In genomic region chr9:127133739-127134167, GRCh38 we compare ENCODE assay signal across 9 cellular contexts. TPM values are rescaled to one million over a fixed set of nuclear protein-coding genes. Genes with fewer than 3 reads are reported as not detected.
DNase-seq lines count a peak whose midpoint lies in the region; ATAC-seq, FAIRE-seq and TF ChIP-seq lines count a peak whose summit lies in the region.
"Had no signal": no experiment of that assay in that cellular context is flagged by ENCODE, and none has a peak within 500 bp of the region (broad histone marks: within the 10 kb centered on the region; RNA-seq: fewer than 3 reads in every experiment).

No MANE protein-coding gene starts in this region.

- H3K27me3 ChIP-seq in heart right ventricle (no peaks in the 10 kb centered on the region), pancreas (no peaks in the 10 kb centered on the region)

- H3K4me1 ChIP-seq in heart right ventricle (peaks cover 32 to 78% (median 67%) of the 10 kb centered on the region in 9 donors), pancreas (peaks cover 0 to 9% (median 0%) of the 10 kb centered on the region in 3 donors)

- ATAC-seq in SK-N-SH treated with all-trans-retinoic acid at 6 μM for 48 hours: peak; percentile 53
- ATAC-seq in heart right ventricle: peak; percentile 50 to 81 (median 68)
- peak in 3 of 4 donors; percentile 31 to 41 (median 41) for ATAC-seq in pancreas
- ATAC-seq in GM18907 (IDR thresholded peaks at IDR 0.05; ENCODE audit: unreplicated experiment): no peak
- ATAC-seq in HG03159 (IDR thresholded peaks at IDR 0.05; ENCODE audit: unreplicated experiment): no peak

- WGBS in heart right ventricle, 2 donors: 22 to 46% methylated on average over 13 of the region's 13 CpGs
- WGBS in pancreas, 2 donors: 84 to 86% methylated on average over 13 of the region's 13 CpGs

- H3K4me3 ChIP-seq in heart right ventricle (no peak overlapping the region), pancreas (no peak overlapping the region)

- no peak for FAIRE-seq in pancreas (lab: Jason Lieb, UNC)
- FAIRE-seq: colon had no signal

- no peaks in the 10 kb centered on the region for H3K36me3 ChIP-seq in heart right ventricle
- H3K36me3 ChIP-seq in pancreas: no peaks in the 10 kb centered on the region

- H3K9me3 ChIP-seq in heart right ventricle (no peaks in the 10 kb centered on the region), pancreas (no peaks in the 10 kb centered on the region)

- intact Hi-C loops in heart right ventricle (cut with DNase I) (loop anchor here in 4 of 10 donors (2.0 to 5.0 kb wide), 3 partner anchors 49 to 64 kb away; no protein-coding TSS in a partner anchor), pancreas (cut with DNase I) (no loop called here)

- peak; percentile 90 for DNase-seq in Ammon's horn (ENCODE audit: low spot score)
- peak; percentile 56 to 74 for DNase-seq in heart right ventricle
- no peak for DNase-seq in pancreas
- no peak for DNase-seq in dermis blood vessel endothelial cell
- no peak for DNase-seq in OCI-M1 (lab: John Stamatoyannopoulos, UW)

- no peak for TF ChIP-seq CTCF in heart right ventricle (IDR thresholded peaks at IDR 0.05)
- no peak for TF ChIP-seq CTCF in pancreas (IDR thresholded peaks at IDR 0.05)

- H3K27ac ChIP-seq in heart right ventricle (peak overlapping the region; percentile 77 to 95 (median 88)), pancreas (peak overlapping the region in 1 of 4 donors; percentile 10)

TF ChIP-seq in SK-N-SH treated with all-trans-retinoic acid at 6 μM for 48 hours, 23 proteins besides CTCF, POLR2A, EP300 and RAD21:
- TF ChIP-seq ZNF565 (CRISPR knock-in tag; conservative IDR thresholded peaks at IDR 0.05; ENCODE audit: low read depth) (no peak), ZNF70 (CRISPR knock-in tag; IDR thresholded peaks at IDR 0.05) (no peak), GLIS3 (CRISPR knock-in tag; IDR thresholded peaks at IDR 0.05) (no peak), ISL1 (CRISPR knock-in tag; IDR thresholded peaks at IDR 0.05) (no peak), TCF4 (CRISPR knock-in tag; IDR thresholded peaks at IDR 0.05; ENCODE audit: borderline replicate concordance) (no peak), RARB (CRISPR knock-in tag; IDR thresholded peaks at IDR 0.05) (no peak), ARNTL (CRISPR knock-in tag; IDR thresholded peaks at IDR 0.05; ENCODE audit: borderline replicate concordance, low read depth) (no peak), TOX (CRISPR knock-in tag; IDR thresholded peaks at IDR 0.05; ENCODE audit: borderline replicate concordance) (no peak), ZFP30 (CRISPR knock-in tag; IDR thresholded peaks at IDR 0.05) (no peak)

RNA-seq across cellular contexts. Expression of gene ANGPTL2, which starts 11.3 kb away (rescaled TPM):
- total RNA-seq in heart right ventricle: 10 to 100 TPM; 24.2 to 73.5 (median 45.2) TPM
- 10 to 100 TPM; 16.2 to 22.6 TPM for polyA plus RNA-seq in heart right ventricle
- total RNA-seq in pancreas: 1 to 10 TPM; 1.4 to 4.6 (median 2.6) TPM
- polyA plus RNA-seq in pancreas: 1 to 10 TPM; 1.2 to 2.3 TPM
- 12.3 and 14.9 TPM in 2 replicates for total RNA-seq in dermis blood vessel endothelial cell

Comparison
In these comparisons a context has a peak if more than half of its experiments do, and no peak if none do; other contexts are left out.
1. DNase-seq: peak in Ammon's horn (single experiment) and heart right ventricle (2 of 2); none in pancreas (0 of 6), dermis blood vessel endothelial cell (single experiment) and OCI-M1 (single experiment).
2. ATAC-seq: peak in SK-N-SH treated with all-trans-retinoic acid at 6 μM for 48 hours (single experiment), heart right ventricle (8 of 8) and pancreas (3 of 4); none in GM18907 (single experiment) and HG03159 (single experiment).